Comparison of ENCODE assay signal across 6 cellular contexts in genomic region chr5:71410088-71410487, GRCh38. TPM values are rescaled to one million over a fixed set of nuclear protein-coding genes. Genes with fewer than 3 reads are reported as not detected.
DNase-seq lines count a peak whose midpoint lies in the region; ATAC-seq, FAIRE-seq and TF ChIP-seq lines count a peak whose summit lies in the region.
"Not testable (repeated sequence)": the region's sequence is repeated elsewhere in the genome, so short reads cannot be mapped to it uniquely, and the experiment has no call there.

No MANE protein-coding gene starts in this region.

- not testable (repeated sequence) for TF ChIP-seq CTCF in Panc1 (IDR thresholded peaks at IDR 0.05); H1 (IDR thresholded peaks at IDR 0.05; ENCODE audit: control extremely low read depth in 1 of 3, insufficient read depth in 1 of 3, low read depth in 1 of 3, low read length in 3 of 3)

- FAIRE-seq in GM12891 (lab: Jason Lieb, UNC), result not testable (repeated sequence)
- peak; percentile 28 for FAIRE-seq in H1 (lab: Jason Lieb, UNC)
- peak; percentile 50 for FAIRE-seq in urothelium cell line (lab: Jason Lieb, UNC)

- H3K27ac ChIP-seq in Panc1 (ENCODE audit: low read length); H1 (ENCODE audit: low read depth, low read length); mesendoderm (ENCODE audit: low read depth, low read length): not testable (repeated sequence)

- H3K56ac ChIP-seq in H1 (replicated peaks; ENCODE audit: insufficient read length, low read depth, low read length); mesendoderm (ENCODE audit: low read length): not testable (repeated sequence)

- not testable (repeated sequence) for H3K23ac ChIP-seq in H1 (ENCODE audit: insufficient read length); mesendoderm (ENCODE audit: low read length)

- TF ChIP-seq RAD21 in H1 (IDR thresholded peaks at IDR 0.05 in 1 of 2, conservative IDR thresholded peaks at IDR 0.05 in 1 of 2; ENCODE audit: low read depth in 2 of 2, low read length in 2 of 2), result not testable (repeated sequence)

- CTCF ChIA-PET in Panc1 (lab: Charles Lee); H1 (lab: Charles Lee; ENCODE audit: partially characterized antibody): not testable (repeated sequence)

- not testable (repeated sequence) for H2BK120ac ChIP-seq in H1 (replicated peaks; ENCODE audit: low read depth, low read length); mesendoderm (ENCODE audit: low read depth, low read length)

- not testable (repeated sequence) for H3K4me3 ChIP-seq in Panc1 (ENCODE audit: low read depth in 2 of 2, low read length in 2 of 2); H1 (ENCODE audit: extremely low read depth in 1 of 4, insufficient read depth in 2 of 4, low read depth in 3 of 4, low read length in 4 of 4); mesendoderm (ENCODE audit: low read length)

- not testable (repeated sequence) for TF ChIP-seq POLR2A in GM12891 (IDR thresholded peaks at IDR 0.05; ENCODE audit: low read depth, low read length); H1 (IDR thresholded peaks at IDR 0.05; ENCODE audit: control extremely low read depth in 1 of 2, low read depth in 2 of 2, low read length in 2 of 2)

- not testable (repeated sequence) for H2AK5ac ChIP-seq in H1 (ENCODE audit: low read depth, low read length); mesendoderm (ENCODE audit: low read length)

- not testable (repeated sequence) for H3K4me2 ChIP-seq in H1 (ENCODE audit: insufficient read depth in 1 of 2, low read depth in 2 of 2, low read length in 2 of 2); mesendoderm (ENCODE audit: low read length)

- H4K5ac ChIP-seq in H1 (ENCODE audit: insufficient read length, low read depth, low read length); mesendoderm (ENCODE audit: low read length): not testable (repeated sequence)

- not testable (repeated sequence) for H2BK20ac ChIP-seq in H1 (ENCODE audit: low read length)

- in situ Hi-C loops in Panc1 (cut with HindIII; ENCODE audit: low pct_unique_long_range_greater_than_20kb, low sequenced_read_pairs), result not testable (repeated sequence)

- not testable (repeated sequence) for H2BK5ac ChIP-seq in H1 (ENCODE audit: low read depth, low read length); mesendoderm (ENCODE audit: low read length)

- not testable (repeated sequence) for H3K27me3 ChIP-seq in Panc1 (ENCODE audit: control insufficient read depth, insufficient read depth, low read length); H1 (replicated peaks in 1 of 4; ENCODE audit: control insufficient read depth in 3 of 4, extremely low read depth in 1 of 4, insufficient read depth in 3 of 4, low read length in 3 of 4); mesendoderm (ENCODE audit: insufficient read depth, low read length, poor library complexity)

- H2BK15ac ChIP-seq in H1 (ENCODE audit: low read length); mesendoderm (replicated peaks; ENCODE audit: low read depth): not testable (repeated sequence)

- 95% methylated on average over 2 of the region's 2 CpGs; no CpG with 5 or more reads in 1 of the 2 experiments for WGBS in H1 (ENCODE audit: extremely low coverage in 1 of 2, insufficient coverage in 1 of 2, insufficient read length in 1 of 2, insufficient replicate concordance in 2 of 2, low coverage in 1 of 2, low lambda C conversion rate in 2 of 2, missing lambda C conversion rate in 1 of 2), 2 experiments
- WGBS in mesendoderm (ENCODE audit: extremely low coverage, insufficient coverage, low lambda C conversion rate), result no CpG with 5 or more reads among the region's 2 CpGs

- H2AFZ ChIP-seq in H1 (ENCODE audit: low read length), result not testable (repeated sequence)

- POLR2A ChIA-PET in Panc1 (lab: Charles Lee); H1 (lab: Charles Lee; ENCODE audit: partially characterized antibody): not testable (repeated sequence)

- not testable (repeated sequence) for TF ChIP-seq EP300 in H1 (IDR thresholded peaks at IDR 0.05; ENCODE audit: borderline replicate concordance in 1 of 2, low read depth in 2 of 2, low read length in 2 of 2)

- intact Hi-C loops in Panc1 (cut with micrococcal nuclease; ENCODE audit: unreplicated experiment), result not testable (repeated sequence)

- H4K91ac ChIP-seq in H1 (replicated peaks; ENCODE audit: insufficient read length, low read length), result not testable (repeated sequence)

- not testable (repeated sequence) for H3K79me1 ChIP-seq in H1 (ENCODE audit: low read depth, low read length); mesendoderm (ENCODE audit: low read length)

- H3K14ac ChIP-seq in H1 (ENCODE audit: insufficient read length), result not testable (repeated sequence)

- not testable (repeated sequence) for H3K9me3 ChIP-seq in Panc1 (ENCODE audit: control insufficient read depth, insufficient read depth, low read depth, low read length); H1 (ENCODE audit: insufficient read depth in 2 of 2, low read depth in 1 of 2, low read length in 1 of 2)

- not testable (repeated sequence) for H3K4ac ChIP-seq in H1 (replicated peaks; ENCODE audit: insufficient read length, low read depth, low read length); mesendoderm (ENCODE audit: low read depth, low read length)

- H3K23me2 ChIP-seq in H1 (ENCODE audit: low read depth, low read length), result not testable (repeated sequence)

- H3K4me1 ChIP-seq in Panc1 (ENCODE audit: control insufficient read depth, insufficient read depth, low read length); H1 (replicated peaks in 1 of 4; ENCODE audit: control insufficient read depth in 3 of 4, insufficient read depth in 4 of 4, low read length in 3 of 4); mesendoderm (ENCODE audit: control insufficient read depth, low read depth, low read length): not testable (repeated sequence)

- not testable (repeated sequence) for H3K36me3 ChIP-seq in Panc1 (ENCODE audit: control insufficient read depth, insufficient read depth, low read length); H1 (ENCODE audit: control insufficient read depth in 2 of 4, insufficient read depth in 4 of 4, low read length in 3 of 4); mesendoderm (ENCODE audit: control insufficient read depth, insufficient read depth, low read length)

- H3K9ac ChIP-seq in H1 (replicated peaks in 1 of 4; ENCODE audit: extremely low read depth in 1 of 4, low read depth in 3 of 4, low read length in 3 of 4); mesendoderm (ENCODE audit: low read length): not testable (repeated sequence)

- not testable (repeated sequence) for BruUV-seq in Panc1 (replicated peaks; lab: Mats Ljungman, UMichigan)

- H4K8ac ChIP-seq in H1 (ENCODE audit: extremely low read depth, insufficient read depth, low read length); mesendoderm (ENCODE audit: low read depth, low read length): not testable (repeated sequence)

- not testable (repeated sequence) for H4K20me1 ChIP-seq in H1 (replicated peaks in 1 of 2; ENCODE audit: control insufficient read depth in 1 of 2, insufficient read depth in 2 of 2, low read length in 2 of 2)

- peak; percentile 58 for ATAC-seq in Panc1

- not testable (repeated sequence) for H2BK12ac ChIP-seq in H1 (ENCODE audit: low read depth, low read length)

- H3K18ac ChIP-seq in H1 (ENCODE audit: extremely low read depth, low read length); mesendoderm (ENCODE audit: low read length): not testable (repeated sequence)

- H3K79me2 ChIP-seq in H1 (ENCODE audit: control insufficient read depth in 1 of 2, insufficient read depth in 2 of 2, low read length in 2 of 2); mesendoderm (ENCODE audit: control insufficient read depth, insufficient read depth, low read length): not testable (repeated sequence)

- DNase-seq in GM12891 (ENCODE audit: insufficient read length, low spot score); Panc1 (ENCODE audit: low read depth, low spot score); H1 (ENCODE audit: low read depth in 1 of 2, low spot score in 2 of 2); urothelium cell line (ENCODE audit: low spot score): not testable (repeated sequence)
- peak; percentile 75 for DNase-seq in NCI-H69 (lab: John Stamatoyannopoulos, UW)
- DNase-seq in mesendoderm, result peak; percentile 11

TF ChIP-seq in GM12891, 5 proteins besides CTCF, POLR2A, EP300 and RAD21:
- TF ChIP-seq SPI1 (IDR thresholded peaks at IDR 0.05; ENCODE audit: low read depth, low read length), result peak; percentile 28; the same call in 1 of the 2 replicates

RNA-seq across cellular contexts. Expression of gene BDP1, which starts 45.4 kb away (rescaled TPM):
- polyA plus RNA-seq in GM12891 (2012; ENCODE audit: low read depth, missing spikeins), result 6.0 TPM
- 30.7 TPM for total RNA-seq in Panc1 (2021; ENCODE audit: unreplicated experiment)
- polyA plus RNA-seq in Panc1 (2012; ENCODE audit: insufficient read length), result 6.7 TPM
- total RNA-seq in H1 (2021; fragmentation: NEBNext Ultra II Directional; extraction: Animal tissue kit (Norgen Biotek cat#: 25700)), result 28.9 and 32.1 TPM in 2 replicates
- polyA plus RNA-seq in H1 (2011; rRNA removed), result 3.6 and 4.7 TPM in 2 replicates
- polyA plus RNA-seq in H1 (2011; cell fraction: cytosol; rRNA removed), result 6.1 TPM
- polyA plus RNA-seq in H1 (2011; cell fraction: nucleus; rRNA removed), result 11.0 TPM
- polyA plus RNA-seq in H1 (2012, experiment 1 of 2), result 4.8 to 12.8 TPM (median 6.7 TPM) in 4 replicates
- polyA plus RNA-seq in H1 (2012, experiment 2 of 2), result 0.64 TPM
- polyA plus RNA-seq in H1 (2013, experiment 1 of 2), result 18.4 TPM
- polyA plus RNA-seq in H1 (2013, experiment 2 of 2), result 16.2 TPM
- 17.6 and 27.9 TPM in 2 replicates for polyA minus RNA-seq in H1 (2011; rRNA and poly(A)+ RNA removed)
- polyA minus RNA-seq in H1 (2011; cell fraction: cytosol; rRNA and poly(A)+ RNA removed), result 12.3 TPM
- polyA minus RNA-seq in H1 (2011; cell fraction: nucleus; rRNA and poly(A)+ RNA removed), result 56.7 TPM
- polyA plus RNA-seq in mesendoderm (2013, experiment 1 of 2), result 15.7 TPM
- 15.1 TPM for polyA plus RNA-seq in mesendoderm (2013, experiment 2 of 2)
